Comparison of ENCODE assay signal across 12 cellular contexts in the genomic region with DNA sequence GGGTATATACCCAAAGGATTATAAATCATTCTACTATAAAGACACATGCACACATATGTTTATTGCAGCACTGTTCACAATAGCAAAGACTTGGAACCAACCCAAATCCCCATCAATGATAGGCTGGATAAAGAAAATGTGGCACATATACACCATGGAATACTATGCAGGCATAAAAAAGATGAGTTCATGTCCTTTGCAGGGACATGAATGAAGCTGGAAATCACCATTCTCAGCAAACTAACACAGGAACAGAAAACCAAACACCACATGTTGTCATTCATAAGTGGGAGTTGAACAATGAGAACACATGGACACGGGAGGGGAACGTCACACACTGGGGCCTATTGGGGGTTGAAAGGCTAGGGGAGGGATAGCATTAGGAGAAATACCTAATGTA. TPM values are rescaled to one million over a fixed set of nuclear protein-coding genes. Genes with fewer than 3 reads are reported as not detected.
"Had no signal": no experiment of that assay in that cellular context is flagged by ENCODE, and none has a peak within 500 bp of the region (broad histone marks: within the 10 kb centered on the region; RNA-seq: fewer than 3 reads in every experiment).

No MANE protein-coding gene starts in this region.

RNA-seq across cellular contexts. Expression of a gene that starts 33.3 kb away (rescaled TPM):
- total RNA-seq: stomach, subcutaneous adipose tissue, suprapubic skin, thoracic aorta, thyroid gland, tibial nerve, transverse colon, upper lobe of left lung, upper lobe of right lung, ureter, urinary bladder, uterus had no signal
- polyA plus RNA-seq: stomach, urinary bladder had no signal
